ENCODE assay signal across 2 cellular contexts in the genomic region with DNA sequence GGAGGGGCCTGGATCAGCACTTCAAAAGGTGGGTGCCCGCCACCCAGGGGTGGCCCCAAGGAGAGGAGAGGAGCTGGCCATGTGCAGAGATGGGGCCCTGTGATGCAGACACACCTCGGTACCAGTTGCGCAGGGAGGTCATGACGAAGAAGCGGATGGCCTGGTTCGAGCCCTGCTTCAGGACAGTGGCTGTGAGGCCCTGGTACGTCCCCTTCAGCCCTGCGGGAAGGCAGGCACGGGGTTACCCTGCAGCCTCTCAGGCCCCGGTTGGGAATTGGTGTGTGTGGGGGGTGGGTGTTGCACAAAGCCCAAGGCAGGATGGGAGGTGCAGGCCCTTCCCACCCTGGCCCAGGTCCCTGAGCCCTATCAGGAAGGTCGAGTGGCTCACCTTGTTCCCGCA.
TF ChIP-seq lines count a peak whose summit lies in the region.

No MANE protein-coding gene starts in this region.

TF ChIP-seq in IMR-90, 13 proteins besides CTCF, POLR2A, EP300 and RAD21:
- TF ChIP-seq, protein P1, sequence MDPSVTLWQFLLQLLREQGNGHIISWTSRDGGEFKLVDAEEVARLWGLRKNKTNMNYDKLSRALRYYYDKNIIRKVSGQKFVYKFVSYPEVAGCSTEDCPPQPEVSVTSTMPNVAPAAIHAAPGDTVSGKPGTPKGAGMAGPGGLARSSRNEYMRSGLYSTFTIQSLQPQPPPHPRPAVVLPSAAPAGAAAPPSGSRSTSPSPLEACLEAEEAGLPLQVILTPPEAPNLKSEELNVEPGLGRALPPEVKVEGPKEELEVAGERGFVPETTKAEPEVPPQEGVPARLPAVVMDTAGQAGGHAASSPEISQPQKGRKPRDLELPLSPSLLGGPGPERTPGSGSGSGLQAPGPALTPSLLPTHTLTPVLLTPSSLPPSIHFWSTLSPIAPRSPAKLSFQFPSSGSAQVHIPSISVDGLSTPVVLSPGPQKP (IDR thresholded peaks at IDR 0.05; ENCODE audit: borderline replicate concordance, low read depth, low read length) = no peak
- no peak for TF ChIP-seq FOS (IDR thresholded peaks at IDR 0.05; ENCODE audit: low read depth, low read length)
- TF ChIP-seq BHLHE40 (IDR thresholded peaks at IDR 0.05; ENCODE audit: low read depth, low read length) = no peak
- TF ChIP-seq CEBPB (IDR thresholded peaks at IDR 0.05; ENCODE audit: low read depth, low read length) = no peak
- no peak for TF ChIP-seq MXI1 (IDR thresholded peaks at IDR 0.05; ENCODE audit: borderline replicate concordance, low read depth, low read length)
- no peak for TF ChIP-seq RFX5 (IDR thresholded peaks at IDR 0.05; ENCODE audit: low read depth, low read length)
- no peak for TF ChIP-seq NFE2L2 (IDR thresholded peaks at IDR 0.05; ENCODE audit: low read depth, low read length)
- no peak for TF ChIP-seq CHD1 (IDR thresholded peaks at IDR 0.05; ENCODE audit: low read depth, low read length)
- TF ChIP-seq, protein P2, sequence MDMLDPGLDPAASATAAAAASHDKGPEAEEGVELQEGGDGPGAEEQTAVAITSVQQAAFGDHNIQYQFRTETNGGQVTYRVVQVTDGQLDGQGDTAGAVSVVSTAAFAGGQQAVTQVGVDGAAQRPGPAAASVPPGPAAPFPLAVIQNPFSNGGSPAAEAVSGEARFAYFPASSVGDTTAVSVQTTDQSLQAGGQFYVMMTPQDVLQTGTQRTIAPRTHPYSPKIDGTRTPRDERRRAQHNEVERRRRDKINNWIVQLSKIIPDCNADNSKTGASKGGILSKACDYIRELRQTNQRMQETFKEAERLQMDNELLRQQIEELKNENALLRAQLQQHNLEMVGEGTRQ (IDR thresholded peaks at IDR 0.05; ENCODE audit: low read depth, low read length) = no peak
- no peak for TF ChIP-seq RCOR1 (IDR thresholded peaks at IDR 0.05; ENCODE audit: insufficient replicate concordance, low read length)
- TF ChIP-seq MAFK (IDR thresholded peaks at IDR 0.05; ENCODE audit: low read depth, low read length) = no peak
- TF ChIP-seq SMC3 (IDR thresholded peaks at IDR 0.05; ENCODE audit: low read depth, low read length) = no peak
- TF ChIP-seq MAZ (IDR thresholded peaks at IDR 0.05; ENCODE audit: borderline replicate concordance, low read depth, low read length) = no peak

TF ChIP-seq in GM12878, 131 proteins besides CTCF, POLR2A, EP300 and RAD21:
- TF ChIP-seq BRCA1 (IDR thresholded peaks at IDR 0.05; ENCODE audit: low read depth, low read length) (no peak), SMARCA5 (IDR thresholded peaks at IDR 0.05) (no peak), MTA3 (IDR thresholded peaks at IDR 0.05; ENCODE audit: borderline replicate concordance, low read length) (no peak)
